Comparison of ENCODE assay signal across 14 cellular contexts in the genomic region with DNA sequence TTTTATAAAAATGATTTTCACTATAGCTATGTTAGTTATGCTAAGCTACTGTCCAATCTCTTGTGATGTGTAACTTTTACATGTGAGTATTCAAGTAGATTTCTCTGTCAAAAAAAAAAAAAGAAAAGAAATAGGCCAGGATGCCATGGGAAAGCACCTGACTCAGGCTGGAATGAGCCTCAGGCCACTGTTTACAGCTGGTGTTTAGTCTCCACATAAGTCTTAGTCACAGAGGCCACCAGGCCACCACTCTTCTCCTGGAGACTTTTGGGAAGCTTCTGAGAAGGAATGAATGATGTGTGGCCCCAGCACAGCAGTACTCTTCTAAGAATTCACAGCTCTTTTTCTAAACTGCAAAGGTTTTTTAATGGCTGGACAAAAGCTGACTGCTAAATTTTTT. TPM values are rescaled to one million over a fixed set of nuclear protein-coding genes. Genes with fewer than 3 reads are reported as not detected.
DNase-seq lines count a peak whose midpoint lies in the region; FAIRE-seq and TF ChIP-seq lines count a peak whose summit lies in the region.
"Had no signal": no experiment of that assay in that cellular context is flagged by ENCODE, and none has a peak within 500 bp of the region (broad histone marks: within the 10 kb centered on the region; RNA-seq: fewer than 3 reads in every experiment).

No MANE protein-coding gene starts in this region.

- H3K4me1 ChIP-seq in adipocyte (ENCODE audit: control insufficient read depth, insufficient read depth, low read length) (peaks cover 15% of the 10 kb centered on the region), keratinocyte (ENCODE audit: control insufficient read depth, extremely low read depth, insufficient read depth, low read length) (peaks cover 40% of the 10 kb centered on the region)
- H3K4me1 ChIP-seq: thyroid gland had no signal

- no peak for TF ChIP-seq POLR2A in erythroblast (IDR thresholded peaks at IDR 0.05; ENCODE audit: low read length)

- peak overlapping the region; percentile 53 for H3K4me2 ChIP-seq in keratinocyte (ENCODE audit: control insufficient read depth, extremely low read depth, insufficient read depth, low read depth, low read length)

- FAIRE-seq in keratinocyte (lab: Jason Lieb, UNC), result peak; percentile 84

- H3K79me2 ChIP-seq in keratinocyte (ENCODE audit: control insufficient read depth, insufficient read depth, low read length), result no peaks in the 10 kb centered on the region

- DNase-seq in AG08395 (ENCODE audit: low spot score) (peak; percentile 40), H4 (ENCODE audit: low spot score) (peak; percentile 57), adipocyte (ENCODE audit: low read depth) (peak; percentile 71), keratinocyte (ENCODE audit: low read depth, low spot score) (peak; percentile 66), SKM-1 (lab: John Stamatoyannopoulos, UW; ENCODE audit: unreplicated experiment) (no peak), NCI-H69 (lab: John Stamatoyannopoulos, UW) (no peak), erythroblast (lab: John Stamatoyannopoulos, UW) (no peak), DMS 273 (lab: John Stamatoyannopoulos, UW; ENCODE audit: unreplicated experiment) (no peak)
- DNase-seq: CD4-positive, CD25-positive, alpha-beta regulatory T cell; effector CD8-positive, alpha-beta T cell; NCI-H2171 treated with DMSO at 0.1 percent for 48 hours; right cardiac atrium; thyroid gland had no signal

- H3K9me1 ChIP-seq in keratinocyte (ENCODE audit: control insufficient read depth, extremely low read depth, insufficient read depth, low read length), result no peaks in the 10 kb centered on the region

- H3K36me3 ChIP-seq in adipocyte (ENCODE audit: control insufficient read depth, insufficient read depth, low read length, severe bottlenecking), result no peaks in the 10 kb centered on the region
- H3K36me3 ChIP-seq in keratinocyte (ENCODE audit: control insufficient read depth in 2 of 2, extremely low read depth in 1 of 2, insufficient read depth in 2 of 2, low read length in 2 of 2), result peaks cover 3 to 5% of the 10 kb centered on the region in 2 experiments
- H3K36me3 ChIP-seq: thyroid gland had no signal

- no peak overlapping the region for H2AFZ ChIP-seq in keratinocyte (ENCODE audit: control insufficient read depth, low read length)

- no peak overlapping the region for H3K4me3 ChIP-seq in adipocyte (ENCODE audit: low read length)
- no peak overlapping the region for H3K4me3 ChIP-seq in keratinocyte (ENCODE audit: control insufficient read depth in 2 of 3, extremely low read depth in 1 of 3, insufficient read depth in 2 of 3, low read depth in 1 of 3, low read length in 3 of 3)
- H3K4me3 ChIP-seq: thyroid gland had no signal

- no peaks in the 10 kb centered on the region for H4K20me1 ChIP-seq in keratinocyte (ENCODE audit: control insufficient read depth, extremely low read depth, insufficient read depth, low read length)

- no peaks in the 10 kb centered on the region for H3K27me3 ChIP-seq in adipocyte (replicated peaks; ENCODE audit: control insufficient read depth, insufficient read depth, low read length)
- H3K27me3 ChIP-seq in keratinocyte (ENCODE audit: control insufficient read depth, extremely low read depth, insufficient read depth, low read length), result no peaks in the 10 kb centered on the region
- H3K27me3 ChIP-seq: thyroid gland had no signal

- no peaks in the 10 kb centered on the region for H3K9me3 ChIP-seq in adipocyte (ENCODE audit: control insufficient read depth, low read length)
- no peaks in the 10 kb centered on the region for H3K9me3 ChIP-seq in keratinocyte (ENCODE audit: control insufficient read depth, low read depth, low read length)
- H3K9me3 ChIP-seq: thyroid gland had no signal

- TF ChIP-seq CTCF in keratinocyte (optimal IDR thresholded peaks at IDR 0.05 in 1 of 3, IDR thresholded peaks at IDR 0.05 in 1 of 3, conservative IDR thresholded peaks at IDR 0.05 in 1 of 3; ENCODE audit: extremely low read depth in 1 of 3, insufficient read depth in 2 of 3, low read length in 3 of 3), result no peak

- dilution Hi-C loops in keratinocyte (cut with MboI; ENCODE audit: extremely low pct_ligation_motif_present, low sequenced_read_pairs), result no loop called here

- H3K9ac ChIP-seq in adipocyte (ENCODE audit: low read length), result no peak overlapping the region
- H3K9ac ChIP-seq in keratinocyte (ENCODE audit: control insufficient read depth, extremely low read depth, insufficient read depth, low read length), result peak overlapping the region; percentile 61

- peak overlapping the region; percentile 97 for H3K27ac ChIP-seq in keratinocyte (ENCODE audit: control insufficient read depth, insufficient read depth, low read length)
- H3K27ac ChIP-seq: thyroid gland had no signal

RNA-seq across cellular contexts. Expression of gene CHML, which starts 48.9 kb away (rescaled TPM):
- total RNA-seq in H4 (2014; rRNA removed; shearing (Covaris generic)), result 6.7 and 8.6 TPM in 2 replicates
- polyA plus RNA-seq in keratinocyte, result 5.2 to 8.3 TPM (median 7.3 TPM) in 3 replicates
- 3.7 TPM for polyA plus RNA-seq in keratinocyte (2011; ENCODE audit: low read depth)
- 2.0 and 6.1 TPM in 2 replicates for polyA plus RNA-seq in keratinocyte (2011; cell fraction: cytosol; rRNA removed)
- 8.0 and 10.0 TPM in 2 replicates for polyA plus RNA-seq in keratinocyte (2011; cell fraction: nucleus; rRNA removed)
- polyA plus RNA-seq in keratinocyte (2012; ENCODE audit: low replicate concordance), result 3.6 and 6.4 TPM in 2 replicates
- polyA minus RNA-seq in keratinocyte, result 13.1 to 28.4 TPM (median 22.4 TPM) in 3 replicates
- polyA minus RNA-seq in keratinocyte (2011; cell fraction: cytosol; rRNA and poly(A)+ RNA removed), result 9.0 TPM
- polyA minus RNA-seq in keratinocyte (2011; cell fraction: nucleus; rRNA and poly(A)+ RNA removed), result 10.2 and 19.5 TPM in 2 replicates

RNA-seq across cellular contexts. Expression of gene OPN3, which starts 48.9 kb away (rescaled TPM):
- 59.6 and 64.0 TPM in 2 replicates for total RNA-seq in H4 (2014; rRNA removed; shearing (Covaris generic))
- polyA plus RNA-seq in keratinocyte, result 33.4 to 65.0 TPM (median 48.4 TPM) in 3 replicates
- polyA plus RNA-seq in keratinocyte (2011; ENCODE audit: low read depth), result 15.3 TPM
- 31.8 and 54.4 TPM in 2 replicates for polyA plus RNA-seq in keratinocyte (2011; cell fraction: cytosol; rRNA removed)
- 23.5 and 27.7 TPM in 2 replicates for polyA plus RNA-seq in keratinocyte (2011; cell fraction: nucleus; rRNA removed)
- polyA plus RNA-seq in keratinocyte (2012; ENCODE audit: low replicate concordance), result 22.1 and 36.1 TPM in 2 replicates
- polyA minus RNA-seq in keratinocyte, result 26.1 to 46.6 TPM (median 33.7 TPM) in 3 replicates
- polyA minus RNA-seq in keratinocyte (2011; cell fraction: cytosol; rRNA and poly(A)+ RNA removed), result 42.2 TPM
- 13.8 and 23.7 TPM in 2 replicates for polyA minus RNA-seq in keratinocyte (2011; cell fraction: nucleus; rRNA and poly(A)+ RNA removed)

RNA-seq across cellular contexts. Expression of gene KMO, which starts 59.1 kb away (rescaled TPM):
- total RNA-seq in H4 (2014; rRNA removed; shearing (Covaris generic)), result 0.12 and 2.6 TPM in 2 replicates
- 4.4 to 21.0 TPM (median 4.7 TPM) in 3 replicates for polyA plus RNA-seq in keratinocyte
- polyA plus RNA-seq in keratinocyte (2011; ENCODE audit: low read depth), result not detected
- polyA plus RNA-seq in keratinocyte (2011; cell fraction: cytosol; rRNA removed), result 4.7 and 8.9 TPM in 2 replicates
- polyA plus RNA-seq in keratinocyte (2011; cell fraction: nucleus; rRNA removed), result 8.3 and 13.4 TPM in 2 replicates
- polyA plus RNA-seq in keratinocyte (2012; ENCODE audit: low replicate concordance), result 0.17 and 2.0 TPM in 2 replicates
- 1.9 to 22.2 TPM (median 5.0 TPM) in 3 replicates for polyA minus RNA-seq in keratinocyte
- 4.0 TPM for polyA minus RNA-seq in keratinocyte (2011; cell fraction: cytosol; rRNA and poly(A)+ RNA removed)
- polyA minus RNA-seq in keratinocyte (2011; cell fraction: nucleus; rRNA and poly(A)+ RNA removed), result 4.4 and 9.1 TPM in 2 replicates
- total RNA-seq: CD4-positive, CD25-positive, alpha-beta regulatory T cell; LHCN-M2 had no signal

Comparison
In these comparisons a context has a peak if more than half of its experiments do, and no peak if none do; other contexts are left out.
1. DNase-seq: peak in AG08395 (single experiment), H4 (single experiment), adipocyte (single experiment) and keratinocyte (single experiment); none in SKM-1 (single experiment), NCI-H69 (single experiment), erythroblast (0 of 2) and DMS 273 (single experiment).